8 cellular contexts compared by ENCODE assay signal in the genomic region with DNA sequence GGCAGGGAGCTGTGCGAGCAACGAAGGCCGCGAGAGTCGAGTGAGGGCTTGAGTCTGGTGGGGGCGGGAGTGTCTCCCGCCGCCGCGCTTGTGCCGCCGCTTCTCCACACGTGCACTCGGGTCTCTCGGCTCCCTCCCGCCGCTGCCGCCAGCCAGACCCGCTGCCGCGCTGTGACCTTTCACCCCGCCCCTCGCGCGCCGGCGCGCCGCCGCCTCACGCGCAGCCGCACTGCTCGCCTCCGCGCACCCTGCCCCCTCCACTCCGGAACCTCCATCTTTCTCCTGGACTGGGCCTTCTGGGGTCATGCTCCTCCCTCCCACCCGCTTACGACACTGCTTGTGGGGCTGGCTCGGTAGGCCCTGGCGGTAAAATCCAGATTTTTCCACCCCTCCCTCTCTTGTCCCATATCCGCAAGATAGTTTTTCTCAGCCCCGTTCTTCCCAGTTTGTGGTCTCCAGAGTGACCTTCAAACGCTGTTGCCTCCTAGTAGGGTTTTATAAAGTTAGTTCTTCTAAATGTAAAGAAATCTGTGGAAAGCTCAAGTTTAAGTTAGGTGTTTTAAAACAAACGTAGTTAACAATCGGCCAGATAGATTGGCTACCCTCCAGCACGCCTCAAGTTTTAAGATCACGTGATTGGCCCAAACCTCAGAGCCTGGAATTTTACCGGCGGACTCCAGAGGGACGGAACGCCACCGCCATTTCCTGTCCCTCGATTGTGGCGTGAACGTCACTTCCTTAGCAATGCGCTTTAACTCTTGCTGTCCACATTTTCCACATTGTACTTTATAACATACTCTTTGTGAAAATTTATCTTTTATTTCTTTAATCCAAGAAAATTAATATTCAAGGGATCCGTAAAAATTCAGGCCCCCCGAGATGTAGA. TPM values are rescaled to one million over a fixed set of nuclear protein-coding genes. Genes with fewer than 3 reads are reported as not detected.
DNase-seq lines count a peak whose midpoint lies in the region; ATAC-seq and FAIRE-seq lines count a peak whose summit lies in the region.

NAA50 (minus strand) TSS at position 181 of the 886 bp plus-strand sequence. CDS start 300 bp downstream, outside the sequence.

- peak within 1 kb of the TSS; percentile 98 for H3K9ac ChIP-seq in muscle layer of colon (ENCODE audit: low read length)

- FAIRE-seq in RCC 7860 (lab: Jason Lieb, UNC), result peak; percentile 77

- H3K27ac Mint-ChIP-seq in activated T-cell treated with anti-CD3 and anti-CD28 coated beads, Interleukin-2, amount 50 U/mL, for 72 hours, result peak within 1 kb of the TSS; percentile 100

- H3K9me3 ChIP-seq in KOPT-K1 (ENCODE audit: insufficient read depth, low read length, poor library complexity, severe bottlenecking) (no peaks in the 10 kb centered on the region), muscle layer of colon (ENCODE audit: low read length) (no peaks in the 10 kb centered on the region)

- H3K27ac ChIP-seq in KOPT-K1 (ENCODE audit: low read depth, low read length, poor library complexity, severe bottlenecking), result peak within 1 kb of the TSS; percentile 96
- peak within 1 kb of the TSS; percentile 97 for H3K27ac ChIP-seq in muscle layer of colon (ENCODE audit: low read depth, low read length)

- H3K4me1 Mint-ChIP-seq in activated T-cell treated with anti-CD3 and anti-CD28 coated beads, Interleukin-2, amount 50 U/mL, for 72 hours (ENCODE audit: low read depth), result peaks cover 68% of the 10 kb centered on the region

- H3K36me3 ChIP-seq in KOPT-K1 (ENCODE audit: insufficient read depth, low read length) (peaks cover 29% of the 10 kb centered on the region), muscle layer of colon (ENCODE audit: insufficient read depth, low read length) (no peaks in the 10 kb centered on the region)

- no peaks in the 10 kb centered on the region for H3K27me3 ChIP-seq in muscle layer of colon (ENCODE audit: control insufficient read depth in 1 of 2, insufficient read depth in 2 of 2, low read length in 2 of 2)

- no peaks in the 10 kb centered on the region for H3K9me3 Mint-ChIP-seq in activated T-cell treated with anti-CD3 and anti-CD28 coated beads, Interleukin-2, amount 50 U/mL, for 72 hours

- peak; percentile 49 for ATAC-seq in GM21723 (IDR thresholded peaks at IDR 0.05; ENCODE audit: unreplicated experiment)
- ATAC-seq in activated T-cell treated with anti-CD3 and anti-CD28 coated beads, Interleukin-2, amount 50 U/mL, for 72 hours (replicated peaks in 1 of 2), result peak; percentile 74 to 76
- peak; percentile 92 for ATAC-seq in esophagus mucosa

- H3K36me3 Mint-ChIP-seq in activated T-cell treated with anti-CD3 and anti-CD28 coated beads, Interleukin-2, amount 50 U/mL, for 72 hours (ENCODE audit: insufficient read depth in 2 of 2), result peaks cover 9 to 12% of the 10 kb centered on the region in 2 donors

- H3K4me1 ChIP-seq in muscle layer of colon (ENCODE audit: insufficient read depth, low read length), result peaks cover 49% of the 10 kb centered on the region

- no peaks in the 10 kb centered on the region for H3K27me3 Mint-ChIP-seq in activated T-cell treated with anti-CD3 and anti-CD28 coated beads, Interleukin-2, amount 50 U/mL, for 72 hours (ENCODE audit: low read depth)

- H3K4me3 ChIP-seq in muscle layer of colon (ENCODE audit: low read depth in 1 of 2, low read length in 2 of 2), result peak within 1 kb of the TSS; percentile 87 to 99

- peak within 1 kb of the TSS; percentile 95 to 98 for H3K4me3 Mint-ChIP-seq in activated T-cell treated with anti-CD3 and anti-CD28 coated beads, Interleukin-2, amount 50 U/mL, for 72 hours

- peak; percentile 90 for DNase-seq in DMS153 (lab: John Stamatoyannopoulos, UW)
- DNase-seq in RCC 7860 (ENCODE audit: low spot score), result peak; percentile 85
- peak; percentile 91 to 94 for DNase-seq in activated T-cell treated with anti-CD3 and anti-CD28 coated beads, Interleukin-2, amount 50 U/mL, for 72 hours
- DNase-seq in stimulated activated CD8-positive, alpha-beta memory T cell treated with anti-CD3 and anti-CD28 coated beads, Interleukin-7, amount 100 ng/mL, for 24 hours (ENCODE audit: low read depth), result peak; percentile 90

RNA-seq across cellular contexts. Expression of gene NAA50, which starts in this region (rescaled TPM):
- total RNA-seq in activated T-cell treated with anti-CD3 and anti-CD28 coated beads, Interleukin-2, amount 50 U/mL, for 72 hours, result 100 to 1,000 TPM in 1 of 2 donors, 10 to 100 TPM in 1; 90.5 to 105 TPM
- 120 TPM for total RNA-seq in esophagus mucosa

Comparison
In these comparisons a context has a peak if more than half of its experiments do, and no peak if none do; other contexts are left out.
1. Peak in every context shown above with its lines: DNase-seq, ATAC-seq, H3K4me3 ChIP-seq and H3K27ac ChIP-seq.